ENCODE assay signal across 30 cellular contexts in the genomic region with DNA sequence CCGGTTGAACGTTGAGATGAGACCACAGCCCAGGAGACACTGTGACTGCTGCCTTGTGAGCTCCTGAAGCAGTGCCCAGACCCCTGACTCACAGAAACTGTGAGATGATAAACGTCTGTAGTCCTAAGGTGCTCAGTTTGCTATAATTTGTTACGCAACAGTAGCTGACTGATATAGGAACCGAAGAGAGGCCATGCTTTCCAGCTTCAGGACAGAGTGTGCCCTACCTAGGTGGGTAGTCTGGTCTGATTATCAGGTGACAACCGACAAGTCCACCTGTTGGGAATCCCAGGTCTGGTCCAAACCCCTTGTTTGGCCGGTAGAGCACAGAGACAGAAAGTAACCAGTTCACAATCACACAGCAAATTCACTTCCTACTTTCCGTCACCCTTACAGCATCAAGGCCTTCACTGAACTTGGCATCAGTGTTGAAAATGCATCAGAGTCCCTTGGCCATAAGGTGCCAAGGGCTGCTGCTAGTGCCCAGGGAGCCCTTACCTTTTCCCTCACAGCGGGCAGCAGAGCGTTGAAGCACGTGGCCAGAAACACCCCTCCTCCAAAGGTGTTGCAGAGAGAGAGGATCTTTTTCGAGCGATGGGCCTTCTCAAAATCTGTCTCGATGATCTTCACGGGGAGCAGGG. TPM values are rescaled to one million over a fixed set of nuclear protein-coding genes. Genes with fewer than 3 reads are reported as not detected.
DNase-seq lines count a peak whose midpoint lies in the region; ATAC-seq, FAIRE-seq and TF ChIP-seq lines count a peak whose summit lies in the region.
"Had no signal": no experiment of that assay in that cellular context is flagged by ENCODE, and none has a peak within 500 bp of the region (broad histone marks: within the 10 kb centered on the region; RNA-seq: fewer than 3 reads in every experiment).

No MANE protein-coding gene starts in this region.

- peaks cover 3 to 30% (median 8%) of the 10 kb centered on the region in 4 experiments; a peak in 6 of 8 replicates for H3K36me3 ChIP-seq in H1 (ENCODE audit: control insufficient read depth in 2 of 4, insufficient read depth in 4 of 4, low read length in 3 of 4)

- no peak for TF ChIP-seq POLR2A in H1 (IDR thresholded peaks at IDR 0.05; ENCODE audit: control extremely low read depth in 1 of 2, low read depth in 2 of 2, low read length in 2 of 2)

- H3K79me1 ChIP-seq in H1 (ENCODE audit: low read depth, low read length) = no peaks in the 10 kb centered on the region

- no peak overlapping the region for H2BK12ac ChIP-seq in H1 (ENCODE audit: low read depth, low read length)

- peaks cover 2% of the 10 kb centered on the region for H3K27me3 Mint-ChIP-seq in T-helper 2 cell treated with Interferon-gamma antibody and Interleukin-4, amounts not matched to agents 5 μg/mL and 100 μg/mL, for 36 hours (ENCODE audit: low read depth)
- H3K27me3 Mint-ChIP-seq in osteocyte (ENCODE audit: unreplicated experiment) = no peaks in the 10 kb centered on the region
- no peaks in the 10 kb centered on the region for H3K27me3 Mint-ChIP-seq in activated T-helper 2 cell treated with anti-CD3 and anti-CD28 coated beads, Interferon-gamma antibody, Interleukin-2, Interleukin-4, amounts not matched to agents 10 μg/mL and 5 μg/mL and 100 μg/mL, durations not matched to agents 14 hours and 24 hours and 36 hours (ENCODE audit: low read depth)
- H3K27me3 Mint-ChIP-seq: activated CD4-positive, alpha-beta memory T cell treated with anti-CD3 and anti-CD28 coated beads, Interleukin-2, amount 10 ng/mL, durations not matched to agents 7 days and 5 days; activated naive CD4-positive, alpha-beta T cell treated with anti-CD3 and anti-CD28 coated beads, Interleukin-2, amount 50 U/mL, for 24 hours; activated T-helper 17 cell treated with anti-CD3 and anti-CD28 coated beads, Interleukin-2, amount 50 U/mL, for 72 hours had no signal

- H4K20me1 ChIP-seq in H1 (replicated peaks in 1 of 2; ENCODE audit: control insufficient read depth in 1 of 2, insufficient read depth in 2 of 2, low read length in 2 of 2) = peaks cover 4 to 28% of the 10 kb centered on the region in 2 experiments

- H3K4me1 ChIP-seq in H1 (replicated peaks in 1 of 4; ENCODE audit: control insufficient read depth in 3 of 4, insufficient read depth in 4 of 4, low read length in 3 of 4) = no peaks in the 10 kb centered on the region
- H3K4me1 ChIP-seq: HAP-1 had no signal

- no peak overlapping the region for H3K56ac ChIP-seq in H1 (replicated peaks; ENCODE audit: insufficient read length, low read depth, low read length)

- peaks cover 12% of the 10 kb centered on the region for H3K4me1 Mint-ChIP-seq in T-helper 2 cell treated with Interferon-gamma antibody and Interleukin-4, amounts not matched to agents 5 μg/mL and 100 μg/mL, for 36 hours (ENCODE audit: low read depth)
- peaks cover 8% of the 10 kb centered on the region for H3K4me1 Mint-ChIP-seq in osteocyte (ENCODE audit: unreplicated experiment)
- peaks cover 14% of the 10 kb centered on the region for H3K4me1 Mint-ChIP-seq in activated T-helper 2 cell treated with anti-CD3 and anti-CD28 coated beads, Interferon-gamma antibody, Interleukin-2, Interleukin-4, amounts not matched to agents 10 μg/mL and 5 μg/mL and 100 μg/mL, durations not matched to agents 14 hours and 24 hours and 36 hours (ENCODE audit: low read depth)
- H3K4me1 Mint-ChIP-seq: activated T-helper 17 cell treated with anti-CD3 and anti-CD28 coated beads, Interleukin-2, amount 50 U/mL, for 72 hours had no signal

- no peak overlapping the region for H3K4me3 ChIP-seq in H1 (ENCODE audit: extremely low read depth in 1 of 4, insufficient read depth in 2 of 4, low read depth in 3 of 4, low read length in 4 of 4)
- H3K4me3 ChIP-seq: coronary artery, HAP-1, mucosa of descending colon, suprapubic skin had no signal

- H3K4me2 ChIP-seq in H1 (ENCODE audit: insufficient read depth in 1 of 2, low read depth in 2 of 2, low read length in 2 of 2) = no peak overlapping the region

- no peak for ATAC-seq in left ventricle myocardium superior
- ATAC-seq: activated T-helper 17 cell treated with anti-CD3 and anti-CD28 coated beads, Interleukin-2, amount 50 U/mL, for 72 hours; left colon; mucosa of descending colon had no signal

- no peak overlapping the region for H3K4ac ChIP-seq in H1 (replicated peaks; ENCODE audit: insufficient read length, low read depth, low read length)

- H3K18ac ChIP-seq in H1 (ENCODE audit: extremely low read depth, low read length) = no peak overlapping the region

- H2AK5ac ChIP-seq in H1 (ENCODE audit: low read depth, low read length) = no peak overlapping the region

- H3K9me3 ChIP-seq in H1 (ENCODE audit: insufficient read depth in 2 of 2, low read depth in 1 of 2, low read length in 1 of 2) = no peaks in the 10 kb centered on the region
- H3K9me3 ChIP-seq: HAP-1, mucosa of descending colon, suprapubic skin had no signal

- H3K23me2 ChIP-seq in H1 (ENCODE audit: low read depth, low read length) = 0 out of 2 replicates have a peak, but pooled peaks cover 5% of the 10 kb centered on the region

- no peak overlapping the region for H3K14ac ChIP-seq in H1 (ENCODE audit: insufficient read length)

- no peak overlapping the region for H3K27ac Mint-ChIP-seq in T-helper 2 cell treated with Interferon-gamma antibody and Interleukin-4, amounts not matched to agents 5 μg/mL and 100 μg/mL, for 36 hours
- no peak overlapping the region for H3K27ac Mint-ChIP-seq in osteocyte (ENCODE audit: unreplicated experiment)
- H3K27ac Mint-ChIP-seq in activated T-helper 2 cell treated with anti-CD3 and anti-CD28 coated beads, Interferon-gamma antibody, Interleukin-2, Interleukin-4, amounts not matched to agents 10 μg/mL and 5 μg/mL and 100 μg/mL, durations not matched to agents 14 hours and 24 hours and 36 hours = no peak overlapping the region
- H3K27ac Mint-ChIP-seq: activated CD4-positive, alpha-beta memory T cell treated with anti-CD3 and anti-CD28 coated beads, Interleukin-2, amount 10 ng/mL, durations not matched to agents 7 days and 5 days; activated naive CD4-positive, alpha-beta T cell treated with anti-CD3 and anti-CD28 coated beads, Interleukin-2, amount 50 U/mL, for 24 hours; activated T-helper 17 cell treated with anti-CD3 and anti-CD28 coated beads, Interleukin-2, amount 50 U/mL, for 72 hours; nephron progenitor cell had no signal

- no peak overlapping the region for H2AFZ ChIP-seq in H1 (ENCODE audit: low read length)

- peak overlapping the region; percentile 21 for H3K4me3 Mint-ChIP-seq in T-helper 2 cell treated with Interferon-gamma antibody and Interleukin-4, amounts not matched to agents 5 μg/mL and 100 μg/mL, for 36 hours
- peak overlapping the region; percentile 14 for H3K4me3 Mint-ChIP-seq in osteocyte (ENCODE audit: unreplicated experiment)
- H3K4me3 Mint-ChIP-seq in activated T-helper 2 cell treated with anti-CD3 and anti-CD28 coated beads, Interferon-gamma antibody, Interleukin-2, Interleukin-4, amounts not matched to agents 10 μg/mL and 5 μg/mL and 100 μg/mL, durations not matched to agents 14 hours and 24 hours and 36 hours (ENCODE audit: low read depth) = no peak overlapping the region
- H3K4me3 Mint-ChIP-seq: activated CD4-positive, alpha-beta memory T cell treated with anti-CD3 and anti-CD28 coated beads, Interleukin-2, amount 10 ng/mL, durations not matched to agents 7 days and 5 days; activated naive CD4-positive, alpha-beta T cell treated with anti-CD3 and anti-CD28 coated beads, Interleukin-2, amount 50 U/mL, for 24 hours; activated T-helper 17 cell treated with anti-CD3 and anti-CD28 coated beads, Interleukin-2, amount 50 U/mL, for 72 hours; nephron progenitor cell had no signal

- no peak overlapping the region for H2BK20ac ChIP-seq in H1 (ENCODE audit: low read length)

- no peak for TF ChIP-seq RAD21 in H1 (IDR thresholded peaks at IDR 0.05 in 1 of 2, conservative IDR thresholded peaks at IDR 0.05 in 1 of 2; ENCODE audit: low read depth in 2 of 2, low read length in 2 of 2)

- POLR2A ChIA-PET in H1 (lab: Charles Lee; ENCODE audit: partially characterized antibody) = interaction anchor here (1.2 to 2.2 kb wide), 4 partner anchors 13 to 261 kb away, joined by 3 to 6 read pairs (median 4); partner anchors contain the start of gene GADD45B

- DNase-seq in T-helper 2 cell treated with Interferon-gamma antibody and Interleukin-4, amounts not matched to agents 5 μg/mL and 100 μg/mL, for 36 hours (ENCODE audit: low spot score) = no peak
- no peak for DNase-seq in T-helper 2 cell
- no peak for DNase-seq in H1 (ENCODE audit: low read depth in 1 of 2, low spot score in 2 of 2)
- no peak for DNase-seq in osteocyte (ENCODE audit: extremely low spot score, unreplicated experiment)
- no peak for DNase-seq in left ventricle myocardium superior
- no peak for DNase-seq in activated T-helper 2 cell treated with anti-CD3 and anti-CD28 coated beads, Interferon-gamma antibody, Interleukin-2, Interleukin-4, amounts not matched to agents 10 μg/mL and 5 μg/mL and 100 μg/mL, durations not matched to agents 14 hours and 24 hours and 36 hours (ENCODE audit: low spot score)
- DNase-seq: activated CD4-positive, alpha-beta memory T cell treated with anti-CD3 and anti-CD28 coated beads, Interleukin-2, amount 10 ng/mL, durations not matched to agents 7 days and 5 days; anterior cingulate cortex; effector CD8-positive, alpha-beta T cell; Kasumi-1; left colon; mammary epithelial cell; mucosa of descending colon; NCI-H146; NCI-H446; NCI-H82; nephron progenitor cell; small intestine; stimulated activated naive CD4-positive, alpha-beta T cell treated with Interleukin-2 at 50 U/mL for 16 hours; T-helper 9 cell had no signal

- no peak overlapping the region for H2BK120ac ChIP-seq in H1 (replicated peaks; ENCODE audit: low read depth, low read length)

- H4K8ac ChIP-seq in H1 (ENCODE audit: extremely low read depth, insufficient read depth, low read length) = no peak overlapping the region

- no peak overlapping the region for H2BK15ac ChIP-seq in H1 (ENCODE audit: low read length)

- no peak overlapping the region for H2BK5ac ChIP-seq in H1 (ENCODE audit: low read depth, low read length)

- H3K79me2 ChIP-seq in H1 (ENCODE audit: control insufficient read depth in 1 of 2, insufficient read depth in 2 of 2, low read length in 2 of 2) = peaks cover 0 to 2% of the 10 kb centered on the region in 2 experiments; a peak in 1 of 4 replicates

- CTCF ChIA-PET in H1 (lab: Charles Lee; ENCODE audit: partially characterized antibody) = interaction anchor here (0.7 to 4.3 kb wide), 4 partner anchors 13 to 122 kb away, joined by 3 to 16 read pairs (median 5); no protein-coding TSS in a partner anchor

- H3K9ac ChIP-seq in H1 (replicated peaks in 1 of 4; ENCODE audit: extremely low read depth in 1 of 4, low read depth in 3 of 4, low read length in 3 of 4) = no peak overlapping the region

- no peak overlapping the region for H3K23ac ChIP-seq in H1 (ENCODE audit: insufficient read length)

- H3K27ac ChIP-seq in H1 (ENCODE audit: low read depth, low read length) = no peak overlapping the region
- H3K27ac ChIP-seq: 22Rv1, C4-2B, coronary artery, epithelial cell of prostate, HL-60, suprapubic skin had no signal

- WGBS in H1 (ENCODE audit: extremely low coverage in 1 of 2, insufficient coverage in 1 of 2, insufficient read length in 1 of 2, insufficient replicate concordance in 2 of 2, low coverage in 1 of 2, low lambda C conversion rate in 2 of 2, missing lambda C conversion rate in 1 of 2), 2 experiments = 91% methylated on average over 14 of the region's 15 CpGs; no CpG with 5 or more reads in 1 of the 2 experiments

- no peak overlapping the region for H4K5ac ChIP-seq in H1 (ENCODE audit: insufficient read length, low read depth, low read length)

- no peak for FAIRE-seq in H1 (lab: Jason Lieb, UNC)
- FAIRE-seq: D721Med, small intestine had no signal

- TF ChIP-seq CTCF in H1 (IDR thresholded peaks at IDR 0.05; ENCODE audit: control extremely low read depth in 1 of 3, insufficient read depth in 1 of 3, low read depth in 1 of 3, low read length in 3 of 3) (no peak), osteocyte (IDR thresholded peaks at IDR 0.05) (no peak)

- no peak overlapping the region for H4K91ac ChIP-seq in H1 (replicated peaks; ENCODE audit: insufficient read length, low read length)

- intact Hi-C loops in left ventricle myocardium superior (cut with micrococcal nuclease) = no loop called here
- intact Hi-C loops in activated T-helper 2 cell treated with anti-CD3 and anti-CD28 coated beads, Interferon-gamma antibody, Interleukin-2, Interleukin-4, amounts not matched to agents 10 μg/mL and 5 μg/mL and 100 μg/mL, durations not matched to agents 14 hours and 24 hours and 36 hours (cut with micrococcal nuclease) = no loop called here

- TF ChIP-seq EP300 in H1 (IDR thresholded peaks at IDR 0.05; ENCODE audit: borderline replicate concordance in 1 of 2, low read depth in 2 of 2, low read length in 2 of 2) = no peak

- no peaks in the 10 kb centered on the region for H3K9me3 Mint-ChIP-seq in T-helper 2 cell treated with Interferon-gamma antibody and Interleukin-4, amounts not matched to agents 5 μg/mL and 100 μg/mL, for 36 hours
- no peaks in the 10 kb centered on the region for H3K9me3 Mint-ChIP-seq in osteocyte (ENCODE audit: unreplicated experiment)
- H3K9me3 Mint-ChIP-seq in activated T-helper 2 cell treated with anti-CD3 and anti-CD28 coated beads, Interferon-gamma antibody, Interleukin-2, Interleukin-4, amounts not matched to agents 10 μg/mL and 5 μg/mL and 100 μg/mL, durations not matched to agents 14 hours and 24 hours and 36 hours = no peaks in the 10 kb centered on the region
- H3K9me3 Mint-ChIP-seq: activated CD4-positive, alpha-beta memory T cell treated with anti-CD3 and anti-CD28 coated beads, Interleukin-2, amount 10 ng/mL, durations not matched to agents 7 days and 5 days; activated naive CD4-positive, alpha-beta T cell treated with anti-CD3 and anti-CD28 coated beads, Interleukin-2, amount 50 U/mL, for 24 hours; activated T-helper 17 cell treated with anti-CD3 and anti-CD28 coated beads, Interleukin-2, amount 50 U/mL, for 72 hours; nephron progenitor cell had no signal

- peaks cover 30% of the 10 kb centered on the region for H3K36me3 Mint-ChIP-seq in T-helper 2 cell treated with Interferon-gamma antibody and Interleukin-4, amounts not matched to agents 5 μg/mL and 100 μg/mL, for 36 hours (ENCODE audit: low read depth)
- H3K36me3 Mint-ChIP-seq in osteocyte (ENCODE audit: unreplicated experiment) = peaks cover 15% of the 10 kb centered on the region
- H3K36me3 Mint-ChIP-seq in activated T-helper 2 cell treated with anti-CD3 and anti-CD28 coated beads, Interferon-gamma antibody, Interleukin-2, Interleukin-4, amounts not matched to agents 10 μg/mL and 5 μg/mL and 100 μg/mL, durations not matched to agents 14 hours and 24 hours and 36 hours (ENCODE audit: low read depth) = peaks cover 43% of the 10 kb centered on the region

- no peaks in the 10 kb centered on the region for H3K27me3 ChIP-seq in H1 (replicated peaks in 1 of 4; ENCODE audit: control insufficient read depth in 3 of 4, extremely low read depth in 1 of 4, insufficient read depth in 3 of 4, low read length in 3 of 4)

RNA-seq across cellular contexts. Expression of gene SLC39A3, which starts 3.1 kb away (rescaled TPM):
- total RNA-seq in H1 (2021; fragmentation: NEBNext Ultra II Directional; extraction: Animal tissue kit (Norgen Biotek cat#: 25700)) = 33.0 and 35.8 TPM in 2 replicates
- polyA plus RNA-seq in H1 (2011; rRNA removed) = 52.9 and 78.1 TPM in 2 replicates
- 55.3 TPM for polyA plus RNA-seq in H1 (2011; cell fraction: cytosol; rRNA removed)
- polyA plus RNA-seq in H1 (2011; cell fraction: nucleus; rRNA removed) = 45.8 TPM
- 23.4 to 34.6 TPM (median 32.4 TPM) in 4 replicates for polyA plus RNA-seq in H1 (2012, experiment 1 of 2)
- polyA plus RNA-seq in H1 (2012, experiment 2 of 2) = 41.0 TPM
- 40.9 TPM for polyA plus RNA-seq in H1 (2013, experiment 1 of 2)
- 51.3 TPM for polyA plus RNA-seq in H1 (2013, experiment 2 of 2)
- polyA minus RNA-seq in H1 (2011; rRNA and poly(A)+ RNA removed) = 27.0 and 46.1 TPM in 2 replicates
- 16.2 TPM for polyA minus RNA-seq in H1 (2011; cell fraction: cytosol; rRNA and poly(A)+ RNA removed)
- polyA minus RNA-seq in H1 (2011; cell fraction: nucleus; rRNA and poly(A)+ RNA removed) = 16.2 TPM
- 36.5 and 41.2 TPM in 2 replicates for total RNA-seq in osteocyte
- 26.6 TPM for total RNA-seq in left ventricle myocardium superior
- 39.1 and 39.4 TPM in 2 replicates for total RNA-seq in activated T-helper 2 cell treated with anti-CD3 and anti-CD28 coated beads, Interferon-gamma antibody, Interleukin-2, Interleukin-4, amounts not matched to agents 10 μg/mL and 5 μg/mL and 100 μg/mL, durations not matched to agents 14 hours and 24 hours and 36 hours

RNA-seq across cellular contexts. Expression of gene DIRAS1, which starts 15.5 kb away (rescaled TPM):
- total RNA-seq in H1 (2021; fragmentation: NEBNext Ultra II Directional; extraction: Animal tissue kit (Norgen Biotek cat#: 25700)) = 21.3 and 22.3 TPM in 2 replicates
- polyA plus RNA-seq in H1 (2011; rRNA removed) = 20.2 and 20.8 TPM in 2 replicates
- 21.4 TPM for polyA plus RNA-seq in H1 (2011; cell fraction: cytosol; rRNA removed)
- 19.1 TPM for polyA plus RNA-seq in H1 (2011; cell fraction: nucleus; rRNA removed)
- polyA plus RNA-seq in H1 (2012, experiment 1 of 2) = 15.2 to 24.1 TPM (median 21.6 TPM) in 4 replicates
- 22.4 TPM for polyA plus RNA-seq in H1 (2012, experiment 2 of 2)
- 9.3 TPM for polyA plus RNA-seq in H1 (2013, experiment 1 of 2)
- polyA plus RNA-seq in H1 (2013, experiment 2 of 2) = 9.8 TPM
- polyA minus RNA-seq in H1 (2011; rRNA and poly(A)+ RNA removed) = 10.0 and 13.0 TPM in 2 replicates
- polyA minus RNA-seq in H1 (2011; cell fraction: cytosol; rRNA and poly(A)+ RNA removed) = 20.5 TPM
- 7.2 TPM for polyA minus RNA-seq in H1 (2011; cell fraction: nucleus; rRNA and poly(A)+ RNA removed)
- 5.8 and 6.9 TPM in 2 replicates for total RNA-seq in osteocyte
- total RNA-seq in left ventricle myocardium superior = 241 TPM
- total RNA-seq in activated T-helper 2 cell treated with anti-CD3 and anti-CD28 coated beads, Interferon-gamma antibody, Interleukin-2, Interleukin-4, amounts not matched to agents 10 μg/mL and 5 μg/mL and 100 μg/mL, durations not matched to agents 14 hours and 24 hours and 36 hours = 0.28 and 0.39 TPM in 2 replicates
- total RNA-seq: activated CD4-positive, alpha-beta memory T cell treated with anti-CD3 and anti-CD28 coated beads, Interleukin-2, amount 10 ng/mL, durations not matched to agents 7 days and 5 days had no signal

RNA-seq across cellular contexts. Expression of gene GNG7, which starts 34.2 kb away (rescaled TPM):
- total RNA-seq in H1 (2021; fragmentation: NEBNext Ultra II Directional; extraction: Animal tissue kit (Norgen Biotek cat#: 25700)) = 7.0 and 7.8 TPM in 2 replicates
- 2.8 and 5.6 TPM in 2 replicates for polyA plus RNA-seq in H1 (2011; rRNA removed)
- 4.4 TPM for polyA plus RNA-seq in H1 (2011; cell fraction: cytosol; rRNA removed)
- 5.8 TPM for polyA plus RNA-seq in H1 (2011; cell fraction: nucleus; rRNA removed)
- polyA plus RNA-seq in H1 (2012, experiment 1 of 2) = 4.4 to 5.6 TPM (median 4.9 TPM) in 4 replicates
- polyA plus RNA-seq in H1 (2012, experiment 2 of 2) = 4.8 TPM
- 5.1 TPM for polyA plus RNA-seq in H1 (2013, experiment 1 of 2)
- 5.1 TPM for polyA plus RNA-seq in H1 (2013, experiment 2 of 2)
- 1.0 and 2.5 TPM in 2 replicates for polyA minus RNA-seq in H1 (2011; rRNA and poly(A)+ RNA removed)
- 2.9 TPM for polyA minus RNA-seq in H1 (2011; cell fraction: cytosol; rRNA and poly(A)+ RNA removed)
- 2.0 TPM for polyA minus RNA-seq in H1 (2011; cell fraction: nucleus; rRNA and poly(A)+ RNA removed)
- total RNA-seq in osteocyte (5.1 TPM in 2 replicates), left ventricle myocardium superior (39.3 TPM)
- 0.16 TPM in 2 replicates for total RNA-seq in activated T-helper 2 cell treated with anti-CD3 and anti-CD28 coated beads, Interferon-gamma antibody, Interleukin-2, Interleukin-4, amounts not matched to agents 10 μg/mL and 5 μg/mL and 100 μg/mL, durations not matched to agents 14 hours and 24 hours and 36 hours

RNA-seq across cellular contexts. Expression of gene SGTA, which starts 46.4 kb away (rescaled TPM):
- 86.8 and 89.0 TPM in 2 replicates for total RNA-seq in H1 (2021; fragmentation: NEBNext Ultra II Directional; extraction: Animal tissue kit (Norgen Biotek cat#: 25700))
- 130 and 201 TPM in 2 replicates for polyA plus RNA-seq in H1 (2011; rRNA removed)
- 104 TPM for polyA plus RNA-seq in H1 (2011; cell fraction: cytosol; rRNA removed)
- 138 TPM for polyA plus RNA-seq in H1 (2011; cell fraction: nucleus; rRNA removed)
- 62.4 to 94.3 TPM (median 88.3 TPM) in 4 replicates for polyA plus RNA-seq in H1 (2012, experiment 1 of 2)
- 101 TPM for polyA plus RNA-seq in H1 (2012, experiment 2 of 2)
- polyA plus RNA-seq in H1 (2013, experiment 1 of 2) = 72.7 TPM
- polyA plus RNA-seq in H1 (2013, experiment 2 of 2) = 74.2 TPM
- 30.7 and 31.4 TPM in 2 replicates for polyA minus RNA-seq in H1 (2011; rRNA and poly(A)+ RNA removed)
- 43.4 TPM for polyA minus RNA-seq in H1 (2011; cell fraction: cytosol; rRNA and poly(A)+ RNA removed)
- 31.2 TPM for polyA minus RNA-seq in H1 (2011; cell fraction: nucleus; rRNA and poly(A)+ RNA removed)
- total RNA-seq in osteocyte (50.7 and 53.2 TPM in 2 replicates), left ventricle myocardium superior (68.7 TPM)
- total RNA-seq in activated T-helper 2 cell treated with anti-CD3 and anti-CD28 coated beads, Interferon-gamma antibody, Interleukin-2, Interleukin-4, amounts not matched to agents 10 μg/mL and 5 μg/mL and 100 μg/mL, durations not matched to agents 14 hours and 24 hours and 36 hours = 64.3 and 67.3 TPM in 2 replicates

RNA-seq across cellular contexts. Expression of gene THOP1, which starts 48.6 kb away (rescaled TPM):
- total RNA-seq in H1 (2021; fragmentation: NEBNext Ultra II Directional; extraction: Animal tissue kit (Norgen Biotek cat#: 25700)) = 159 and 170 TPM in 2 replicates
- 136 and 181 TPM in 2 replicates for polyA plus RNA-seq in H1 (2011; rRNA removed)
- polyA plus RNA-seq in H1 (2011; cell fraction: cytosol; rRNA removed) = 194 TPM
- 331 TPM for polyA plus RNA-seq in H1 (2011; cell fraction: nucleus; rRNA removed)
- 101 to 187 TPM (median 172 TPM) in 4 replicates for polyA plus RNA-seq in H1 (2012, experiment 1 of 2)
- polyA plus RNA-seq in H1 (2012, experiment 2 of 2) = 99.1 TPM
- 93.9 TPM for polyA plus RNA-seq in H1 (2013, experiment 1 of 2)
- 88.4 TPM for polyA plus RNA-seq in H1 (2013, experiment 2 of 2)
- 89.9 and 90.6 TPM in 2 replicates for polyA minus RNA-seq in H1 (2011; rRNA and poly(A)+ RNA removed)
- 89.8 TPM for polyA minus RNA-seq in H1 (2011; cell fraction: cytosol; rRNA and poly(A)+ RNA removed)
- 79.2 TPM for polyA minus RNA-seq in H1 (2011; cell fraction: nucleus; rRNA and poly(A)+ RNA removed)
- total RNA-seq in osteocyte (43.4 and 45.2 TPM in 2 replicates), left ventricle myocardium superior (59.2 TPM)
- 178 TPM in 2 replicates for total RNA-seq in activated T-helper 2 cell treated with anti-CD3 and anti-CD28 coated beads, Interferon-gamma antibody, Interleukin-2, Interleukin-4, amounts not matched to agents 10 μg/mL and 5 μg/mL and 100 μg/mL, durations not matched to agents 14 hours and 24 hours and 36 hours

Comparison
In these comparisons a context has a peak if more than half of its experiments do, and no peak if none do; other contexts are left out.
1. RNA of gene DIRAS1, which starts 15.5 kb away (total RNA-seq): 241 TPM in left ventricle myocardium superior (single experiment); 21.3 to 22.3 TPM in H1, 5.8 to 6.9 TPM in osteocyte and 0.28 to 0.39 TPM in activated T-helper 2 cell treated with anti-CD3 and anti-CD28 coated beads, Interferon-gamma antibody, Interleukin-2, Interleukin-4, amounts not matched to agents 10 μg/mL and 5 μg/mL and 100 μg/mL, durations not matched to agents 14 hours and 24 hours and 36 hours; every median in the first group is over 10 times any median in the second.